ENCODE assay signal across 19 cellular contexts in the genomic region with DNA sequence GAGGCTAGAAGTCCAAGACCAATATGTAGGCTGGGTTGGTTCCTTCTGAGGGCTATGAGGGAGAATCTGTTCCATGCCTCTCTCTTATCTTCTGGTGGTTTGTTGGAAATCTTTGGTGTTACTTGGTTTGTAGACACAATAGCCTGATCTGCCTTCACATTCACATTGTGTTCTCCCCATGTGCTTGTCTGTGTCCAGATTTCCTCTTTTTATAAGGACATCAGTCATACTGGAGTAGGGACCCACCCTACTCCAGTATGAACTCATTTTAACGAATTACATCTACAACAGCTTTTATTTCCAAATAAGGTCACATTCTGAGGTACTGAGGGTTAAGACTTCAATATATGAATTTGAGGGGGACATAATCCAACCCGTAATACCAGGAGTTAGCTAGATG.
DNase-seq lines count a peak whose midpoint lies in the region; ATAC-seq, FAIRE-seq and TF ChIP-seq lines count a peak whose summit lies in the region.
"Had no signal": no experiment of that assay in that cellular context is flagged by ENCODE, and none has a peak within 500 bp of the region (broad histone marks: within the 10 kb centered on the region; RNA-seq: fewer than 3 reads in every experiment).

No MANE protein-coding gene starts in this region.

- H2BK5ac ChIP-seq in IMR-90 (ENCODE audit: low read depth, low read length, poor library complexity, severe bottlenecking) = no peak overlapping the region
- H2BK5ac ChIP-seq in trophoblast cell (ENCODE audit: low read depth, low read length, poor library complexity) = peak overlapping the region; percentile 19

- no peak overlapping the region for H4K5ac ChIP-seq in IMR-90 (ENCODE audit: low read depth, low read length)

- H3K4me2 ChIP-seq in IMR-90 (ENCODE audit: low read depth, low read length) (no peak overlapping the region), trophoblast cell (ENCODE audit: low read length) (no peak overlapping the region)
- H3K4me2 ChIP-seq: BLaER1 treated with 17β-estradiol and CSF1 and Interleukin-3, amounts not matched to agents 10 nM and 100 nM had no signal

- H3K79me1 ChIP-seq in IMR-90 (ENCODE audit: low read depth in 1 of 2, low read length in 2 of 2) (no peaks in the 10 kb centered on the region), trophoblast cell (ENCODE audit: low read length) (no peaks in the 10 kb centered on the region)

- TF ChIP-seq POLR2A in IMR-90 (IDR thresholded peaks at IDR 0.05; ENCODE audit: low read depth, low read length) (no peak), transverse colon (IDR thresholded peaks at IDR 0.05) (no peak)

- no peak overlapping the region for H3K56ac ChIP-seq in IMR-90 (ENCODE audit: extremely low read depth, insufficient read depth, low read length)

- H3K23ac ChIP-seq in IMR-90 (ENCODE audit: low read depth, low read length) (no peak overlapping the region), trophoblast cell (ENCODE audit: low read length) (no peak overlapping the region)

- H3K9me1 ChIP-seq in IMR-90 (ENCODE audit: insufficient read depth, low read length) = no peaks in the 10 kb centered on the region

- no peak for FAIRE-seq in GM19239 (lab: Jason Lieb, UNC)
- FAIRE-seq: A204.1, D721Med, G401.6, GM12891 had no signal

- H3K14ac ChIP-seq in IMR-90 (replicated peaks; ENCODE audit: low read depth, low read length) (0 out of 2 replicates have a peak overlapping the region, but pooled peaks have one; percentile 6), trophoblast cell (ENCODE audit: low read length) (no peak overlapping the region)

- H4K12ac ChIP-seq in trophoblast cell (ENCODE audit: low read depth, low read length) = no peak overlapping the region

- dilution Hi-C loops in IMR-90 (cut with HindIII; ENCODE audit: low sequenced_read_pairs, unreplicated experiment) = no loop called here

- H3K36me3 ChIP-seq in IMR-90 (ENCODE audit: control insufficient read depth, insufficient read depth, low read length) (no peaks in the 10 kb centered on the region), trophoblast cell (ENCODE audit: control insufficient read depth in 1 of 2, insufficient read depth in 2 of 2, low read length in 2 of 2) (no peaks in the 10 kb centered on the region), transverse colon (no peaks in the 10 kb centered on the region), BE2C (no peaks in the 10 kb centered on the region)

- H2BK120ac ChIP-seq in IMR-90 (ENCODE audit: low read depth, low read length) = no peak overlapping the region
- no peak overlapping the region for H2BK120ac ChIP-seq in trophoblast cell (ENCODE audit: insufficient read depth, low read length, poor library complexity)

- no peak overlapping the region for H3K4me3 ChIP-seq in IMR-90 (ENCODE audit: insufficient read depth, low read depth, low read length)
- H3K4me3 ChIP-seq in trophoblast cell (ENCODE audit: low read depth, low read length) = no peak overlapping the region
- no peak overlapping the region for H3K4me3 ChIP-seq in transverse colon
- H3K4me3 ChIP-seq in BE2C (ENCODE audit: low read depth, low read length) = no peak overlapping the region
- H3K4me3 ChIP-seq: BLaER1 treated with 17β-estradiol and CSF1 and Interleukin-3, amounts not matched to agents 10 nM and 100 nM had no signal

- no peak overlapping the region for H3K27ac ChIP-seq in IMR-90 (ENCODE audit: insufficient read depth, low read length)
- no peak overlapping the region for H3K27ac ChIP-seq in trophoblast cell (ENCODE audit: low read depth, low read length)
- no peak overlapping the region for H3K27ac ChIP-seq in transverse colon
- H3K27ac ChIP-seq: BLaER1 treated with 17β-estradiol and CSF1 and Interleukin-3, amounts not matched to agents 10 nM and 100 nM; C4-2B had no signal

- POLR2A ChIA-PET in IMR-90 (lab: Charles Lee; ENCODE audit: unreplicated experiment) = no interaction called here

- no peak overlapping the region for H2AK5ac ChIP-seq in IMR-90 (ENCODE audit: low read depth, low read length)
- H2AK5ac ChIP-seq in trophoblast cell (ENCODE audit: low read length) = peak overlapping the region; percentile 19

- H4K20me1 ChIP-seq in IMR-90 (ENCODE audit: insufficient read depth, low read length) = no peaks in the 10 kb centered on the region
- H4K20me1 ChIP-seq: BLaER1 treated with 17β-estradiol and CSF1 and Interleukin-3, amounts not matched to agents 10 nM and 100 nM had no signal

- in situ Hi-C loops in IMR-90 (cut with MboI; ENCODE audit: low sequenced_read_pairs) = no loop called here
- in situ Hi-C loops in transverse colon (cut with MboI; ENCODE audit: low pct_ligation_motif_present in 1 of 4, low pct_unique_long_range_greater_than_20kb in 1 of 4, low sequenced_read_pairs in 3 of 4) = no loop called here

- no peak for ATAC-seq in IMR-90 (ENCODE audit: low read depth)
- ATAC-seq: CD8-positive, alpha-beta T cell had no signal

- CTCF ChIA-PET in IMR-90 (lab: Yijun Ruan, JAX) = no interaction called here

- BruUV-seq in IMR-90 (replicated peaks; lab: Mats Ljungman, UMichigan) = no TSS peak

- no peak overlapping the region for H3K18ac ChIP-seq in IMR-90 (ENCODE audit: low read depth, low read length)
- H3K18ac ChIP-seq in trophoblast cell (ENCODE audit: low read length) = no peak overlapping the region

- H3K9me3 ChIP-seq in IMR-90 (ENCODE audit: control insufficient read depth, insufficient read depth, low read length) = no peaks in the 10 kb centered on the region
- no peaks in the 10 kb centered on the region for H3K9me3 ChIP-seq in trophoblast cell (ENCODE audit: insufficient read depth, low read depth, low read length)
- H3K9me3 ChIP-seq in transverse colon = no peaks in the 10 kb centered on the region
- H3K9me3 ChIP-seq in BE2C = no peaks in the 10 kb centered on the region
- H3K9me3 ChIP-seq: Caco-2 had no signal

- H2AK9ac ChIP-seq in IMR-90 (replicated peaks; ENCODE audit: low read depth, low read length, poor library complexity) = no peak overlapping the region

- TF ChIP-seq RAD21 in IMR-90 (IDR thresholded peaks at IDR 0.05; ENCODE audit: low read length) = no peak

- H3K79me2 ChIP-seq in trophoblast cell (ENCODE audit: control insufficient read depth, insufficient read depth, low read length, poor library complexity) = no peaks in the 10 kb centered on the region

- TF ChIP-seq EP300 in transverse colon (IDR thresholded peaks at IDR 0.05; ENCODE audit: low read depth) = no peak

- no peak for DNase-seq in IMR-90
- no peak for DNase-seq in trophoblast cell
- DNase-seq in transverse colon = no peak
- no peak for DNase-seq in GM19239 (ENCODE audit: insufficient read length, low spot score)
- DNase-seq in BE2C = no peak
- DNase-seq: 8988T; ACHN; Caco-2; Calu3; CD4-positive, alpha-beta T cell; CD8-positive, alpha-beta T cell; DMS79 treated with DMSO at 0.1 percent for 48 hours; GF-D8 had no signal

- peak overlapping the region; percentile 50 for H2BK12ac ChIP-seq in trophoblast cell (ENCODE audit: low read length)

- H3K4ac ChIP-seq in IMR-90 (ENCODE audit: low read depth, low read length) (no peak overlapping the region), trophoblast cell (ENCODE audit: low read depth, low read length) (no peak overlapping the region)

- no peak overlapping the region for H2AFZ ChIP-seq in IMR-90 (replicated peaks; ENCODE audit: low read length, poor library complexity)
- no peak overlapping the region for H2AFZ ChIP-seq in trophoblast cell (ENCODE audit: insufficient read depth, low read length, poor library complexity)

- H4K8ac ChIP-seq in IMR-90 (ENCODE audit: low read depth in 2 of 2, low read length in 2 of 2) (no peak overlapping the region), trophoblast cell (ENCODE audit: low read depth, low read length) (no peak overlapping the region)

- H3K9ac ChIP-seq in IMR-90 (ENCODE audit: low read depth, low read length) (no peak overlapping the region), trophoblast cell (ENCODE audit: low read length) (no peak overlapping the region)
- H3K9ac ChIP-seq: BLaER1 treated with 17β-estradiol and CSF1 and Interleukin-3, amounts not matched to agents 10 nM and 100 nM had no signal

- intact Hi-C loops in IMR-90 (cut with micrococcal nuclease) (no loop called here), transverse colon (cut with DNase I; ENCODE audit: low total_unique reads) (no loop called here)

- TF ChIP-seq CTCF in IMR-90 (conservative IDR thresholded peaks at IDR 0.05; ENCODE audit: low read depth, low read length) = no peak
- no peak for TF ChIP-seq CTCF in transverse colon (IDR thresholded peaks at IDR 0.05)
- no peak for TF ChIP-seq CTCF in BE2C (IDR thresholded peaks at IDR 0.05; ENCODE audit: low read depth, low read length)

- H4K91ac ChIP-seq in IMR-90 (ENCODE audit: insufficient read depth, low read depth, low read length) (no peak overlapping the region), trophoblast cell (ENCODE audit: low read depth, low read length) (no peak overlapping the region)

- H3K27me3 ChIP-seq in IMR-90 (ENCODE audit: control insufficient read depth, insufficient read depth, low read length) (no peaks in the 10 kb centered on the region), trophoblast cell (ENCODE audit: insufficient read depth, low read length) (no peaks in the 10 kb centered on the region), transverse colon (no peaks in the 10 kb centered on the region), BE2C (no peaks in the 10 kb centered on the region)
- H3K27me3 ChIP-seq: BLaER1 treated with 17β-estradiol and CSF1 and Interleukin-3, amounts not matched to agents 10 nM and 100 nM had no signal

- no CpG with 5 or more reads among the region's 2 CpGs for WGBS in IMR-90 (ENCODE audit: extremely low coverage in 2 of 2, insufficient read length in 1 of 2), 2 experiments
- WGBS in trophoblast cell (ENCODE audit: extremely low coverage, insufficient coverage, insufficient read length) = no CpG with 5 or more reads among the region's 2 CpGs
- 91 to 100% methylated on average over 2 of the region's 2 CpGs for WGBS in transverse colon (ENCODE audit: low coverage in 1 of 2), 2 donors

- no peak overlapping the region for H2BK15ac ChIP-seq in IMR-90 (ENCODE audit: low read depth, low read length)

- no peak overlapping the region for H2BK20ac ChIP-seq in IMR-90 (ENCODE audit: low read depth, low read length)

- H3K4me1 ChIP-seq in IMR-90 (ENCODE audit: control insufficient read depth, insufficient read depth, low read length) = 0 out of 2 replicates have a peak, but pooled peaks cover 2% of the 10 kb centered on the region
- no peaks in the 10 kb centered on the region for H3K4me1 ChIP-seq in trophoblast cell (ENCODE audit: control insufficient read depth in 1 of 2, insufficient read depth in 2 of 2, low read length in 2 of 2)
- no peaks in the 10 kb centered on the region for H3K4me1 ChIP-seq in transverse colon
- no peaks in the 10 kb centered on the region for H3K4me1 ChIP-seq in BE2C

TF ChIP-seq in IMR-90, 13 proteins besides CTCF, POLR2A, EP300 and RAD21:
- TF ChIP-seq SMC3 (IDR thresholded peaks at IDR 0.05; ENCODE audit: low read depth, low read length) (no peak), MAFK (IDR thresholded peaks at IDR 0.05; ENCODE audit: low read depth, low read length) (no peak), NFE2L2 (IDR thresholded peaks at IDR 0.05; ENCODE audit: low read depth, low read length) (no peak), CHD1 (IDR thresholded peaks at IDR 0.05; ENCODE audit: low read depth, low read length) (no peak), CEBPB (IDR thresholded peaks at IDR 0.05; ENCODE audit: low read depth, low read length) (no peak)
TF ChIP-seq in IMR-90: peak in this region for 0.
